Comparison of ENCODE assay signal across 8 cellular contexts in genomic region chr2:27322766-27323591, GRCh38. TPM values are rescaled to one million over a fixed set of nuclear protein-coding genes. Genes with fewer than 3 reads are reported as not detected.
DNase-seq lines count a peak whose midpoint lies in the region; ATAC-seq and TF ChIP-seq lines count a peak whose summit lies in the region.

A gene with protein sequence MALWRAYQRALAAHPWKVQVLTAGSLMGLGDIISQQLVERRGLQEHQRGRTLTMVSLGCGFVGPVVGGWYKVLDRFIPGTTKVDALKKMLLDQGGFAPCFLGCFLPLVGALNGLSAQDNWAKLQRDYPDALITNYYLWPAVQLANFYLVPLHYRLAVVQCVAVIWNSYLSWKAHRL (minus strand): TSS chr2:27323097. CDS start chr2:27322517, 580 bp downstream.

- H3K4me1 ChIP-seq in PC-9 (replicated peaks; ENCODE audit: insufficient read depth) (peaks cover 28% of the 10 kb centered on the region), mucosa of rectum (ENCODE audit: control insufficient read depth in 2 of 2, insufficient read depth in 2 of 2, low read length in 2 of 2) (peaks cover 15 to 23% of the 10 kb centered on the region in 2 donors)

- peak within 1 kb of the TSS; percentile 99 for H3K4me2 ChIP-seq in PC-9

- H2AFZ ChIP-seq in PC-9 = peak within 1 kb of the TSS; percentile 91

- TF ChIP-seq EP300 in Ishikawa (IDR thresholded peaks at IDR 0.05; ENCODE audit: borderline replicate concordance) = no peak

- BruUV-seq in PC-9 (replicated peaks; lab: Mats Ljungman, UMichigan) = TSS peak; percentile 91

- H3K9me2 ChIP-seq in PC-9 (ENCODE audit: insufficient read depth) = no peaks in the 10 kb centered on the region

- no peaks in the 10 kb centered on the region for H3K27me3 ChIP-seq in PC-9 (ENCODE audit: insufficient read depth, low read depth)
- no peaks in the 10 kb centered on the region for H3K27me3 ChIP-seq in mucosa of rectum (ENCODE audit: control insufficient read depth in 2 of 2, insufficient read depth in 2 of 2, low read length in 2 of 2)

- no peak for TF ChIP-seq CTCF in PC-9 (conservative IDR thresholded peaks at IDR 0.05)

- POLR2A ChIA-PET in PC-9 (lab: Charles Lee; ENCODE audit: unreplicated experiment) = interaction anchor here (0.6 to 0.7 kb wide), 2 partner anchors 31 to 58 kb away, joined by 3 to 24 read pairs; no protein-coding TSS in a partner anchor

- H4K20me1 ChIP-seq in PC-9 (ENCODE audit: insufficient read depth) = no peaks in the 10 kb centered on the region

- H3F3A ChIP-seq in PC-9 (ENCODE audit: insufficient read depth, low read depth) = peaks cover 49% of the 10 kb centered on the region; the same call in 1 of the 2 replicates

- H3K9me3 ChIP-seq in PC-9 (ENCODE audit: insufficient read depth, low read depth) (no peaks in the 10 kb centered on the region), mucosa of rectum (ENCODE audit: control insufficient read depth in 2 of 2, low read length in 2 of 2) (no peaks in the 10 kb centered on the region)

- H3K27ac ChIP-seq in PC-9 = peak within 1 kb of the TSS; percentile 69
- peak within 1 kb of the TSS; percentile 84 to 89 for H3K27ac ChIP-seq in mucosa of rectum (ENCODE audit: low read depth in 2 of 2, low read length in 2 of 2)

- peaks cover 23% of the 10 kb centered on the region for H3K79me2 ChIP-seq in PC-9 (ENCODE audit: low read depth)

- DNase-seq in DMS153 (lab: John Stamatoyannopoulos, UW) (peak; percentile 54), PC-9 (peak; percentile 89 to 93), erythroblast (lab: John Stamatoyannopoulos, UW) (peak; percentile 92 to 93)
- DNase-seq in activated T-cell treated with anti-CD3 and anti-CD28 coated beads, Interleukin-2, amount 50 U/mL, for 1 hour = peak; percentile 85
- peak; percentile 75 to 76 for DNase-seq in stimulated activated CD8-positive, alpha-beta memory T cell treated with anti-CD3 and anti-CD28 coated beads, Interleukin-4, amount 100 ng/mL, for 4 hours (ENCODE audit: low read depth in 2 of 2, low spot score in 1 of 2)

- H3K4me3 ChIP-seq in PC-9 (peak within 1 kb of the TSS; percentile 82), mucosa of rectum (ENCODE audit: low read length in 2 of 2) (peak within 1 kb of the TSS; percentile 67 to 99)

- H3K9ac ChIP-seq in mucosa of rectum (ENCODE audit: low read depth in 1 of 2, low read length in 2 of 2) = peak within 1 kb of the TSS; percentile 97

- ATAC-seq in GM21576 (IDR thresholded peaks at IDR 0.05; ENCODE audit: unreplicated experiment) = peak; percentile 90

- no peak for TF ChIP-seq RAD21 in Ishikawa (IDR thresholded peaks at IDR 0.05; ENCODE audit: low read depth)

- TF ChIP-seq POLR2A in erythroblast (IDR thresholded peaks at IDR 0.05; ENCODE audit: low read length) = peak; percentile 95

- intact Hi-C loops in PC-9 (cut with micrococcal nuclease; ENCODE audit: unreplicated experiment) = loop anchor here (2.0 to 10.0 kb wide), 3 partner anchors 34 to 304 kb away; partner anchors contain the start of genes ATRAID, CAD, CCDC121 and GPN1

- H3K36me3 ChIP-seq in PC-9 (ENCODE audit: low read depth) (peaks cover 8% of the 10 kb centered on the region; the same call in 1 of the 2 replicates), mucosa of rectum (ENCODE audit: control insufficient read depth in 2 of 2, insufficient read depth in 2 of 2, low read length in 2 of 2) (peaks cover 11 to 16% of the 10 kb centered on the region in 2 donors)

- CTCF ChIA-PET in PC-9 (lab: Charles Lee) = no interaction called here

TF ChIP-seq in Ishikawa, 13 proteins besides CTCF, POLR2A, EP300 and RAD21:
- TF ChIP-seq TEAD4 (IDR thresholded peaks at IDR 0.05) = peak; percentile 13; the same call in 1 of the 2 replicates
- no peak for TF ChIP-seq NFIC (IDR thresholded peaks at IDR 0.05)
- TF ChIP-seq MAX (IDR thresholded peaks at IDR 0.05) = peak; percentile 94
- peak; percentile 91 for TF ChIP-seq TAF1 (IDR thresholded peaks at IDR 0.05; ENCODE audit: low read depth)
- no peak for TF ChIP-seq REST (IDR thresholded peaks at IDR 0.05; ENCODE audit: low read depth)
- TF ChIP-seq USF1 (IDR thresholded peaks at IDR 0.05) = peak; percentile 98
- TF ChIP-seq CREB1 (IDR thresholded peaks at IDR 0.05; ENCODE audit: low read depth) = peak; percentile 58
- TF ChIP-seq CEBPB (IDR thresholded peaks at IDR 0.05) = no peak
- TF ChIP-seq ZBTB7A (IDR thresholded peaks at IDR 0.05; ENCODE audit: low read depth) = no peak
- TF ChIP-seq FOXM1 (IDR thresholded peaks at IDR 0.05; ENCODE audit: borderline replicate concordance, low read depth) = 0 out of 2 replicates have a peak, but pooled peaks have one; percentile 14
- peak; percentile 36; the same call in 1 of the 2 replicates for TF ChIP-seq EGR1 (IDR thresholded peaks at IDR 0.05)
- TF ChIP-seq YY1 (IDR thresholded peaks at IDR 0.05; ENCODE audit: low read depth) = peak; percentile 79
- TF ChIP-seq TCF12 (IDR thresholded peaks at IDR 0.05; ENCODE audit: low read depth) = peak; percentile 51

RNA-seq across cellular contexts. Expression of the gene that starts here (rescaled TPM):
- 42.2 and 47.5 TPM in 2 replicates for total RNA-seq in PC-9 (2021)

Comparison
In these comparisons a context has a peak if more than half of its experiments do, and no peak if none do; other contexts are left out.
1. Peak in every context shown above with its lines: DNase-seq, ATAC-seq, H3K4me3 ChIP-seq and H3K27ac ChIP-seq.